In the genomic region with DNA sequence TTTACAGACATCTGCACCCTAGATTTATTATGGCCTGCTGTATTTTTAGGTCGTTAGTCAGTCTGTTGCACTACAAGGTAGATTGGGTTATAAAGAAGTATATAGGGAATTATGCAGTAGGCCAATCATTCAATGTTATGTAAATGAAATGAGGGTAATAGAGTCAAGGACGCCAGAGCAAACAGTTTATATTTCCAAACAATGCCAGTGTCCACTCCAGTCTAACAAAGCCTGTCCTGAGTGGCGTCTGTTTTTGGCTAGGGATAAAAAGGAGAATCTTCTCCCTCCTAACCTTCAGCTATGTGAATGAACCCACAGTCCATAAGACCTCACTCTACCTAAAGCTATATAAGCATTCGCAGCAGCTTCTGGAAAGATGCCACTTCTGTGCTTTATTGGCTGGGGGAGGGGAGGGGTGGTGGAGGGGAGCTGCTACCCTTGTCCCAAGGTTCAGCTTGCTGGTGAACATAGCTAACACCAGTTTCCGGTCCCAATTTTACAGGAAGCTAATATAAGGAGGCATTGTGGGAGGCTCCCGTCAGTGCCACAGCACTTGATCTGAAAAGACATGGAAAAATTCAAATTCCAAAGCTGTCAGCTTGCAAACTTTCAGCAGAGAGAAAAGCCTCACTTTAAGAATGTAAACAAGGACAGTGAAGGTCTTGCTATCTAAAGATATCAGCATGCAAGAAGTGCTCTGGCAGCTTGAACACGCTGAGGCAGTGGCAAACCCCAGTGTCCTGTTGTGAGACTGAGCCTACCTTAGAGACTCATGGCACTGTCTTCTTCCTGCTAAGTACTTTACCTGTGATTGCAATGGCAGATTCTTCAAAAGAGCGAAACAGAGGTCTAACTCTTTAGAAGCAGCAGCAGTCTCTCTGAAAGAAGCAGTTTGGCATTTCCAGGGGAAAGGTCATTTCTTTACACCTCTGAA, we compare ENCODE assay signal across 1 cellular context.
TF ChIP-seq lines count a peak whose summit lies in the region.

No MANE protein-coding gene starts in this region.

TF ChIP-seq in HEK293, 187 proteins besides CTCF, POLR2A, EP300 and RAD21:
- no peak for TF ChIP-seq ZNF548 (tag by site-specific recombination; IDR thresholded peaks at IDR 0.05)
- TF ChIP-seq TRIM28 (IDR thresholded peaks at IDR 0.05; ENCODE audit: borderline replicate concordance, low read length), result peak; percentile 65; the same call in 1 of the 2 replicates
